ENCODE assay signal across 9 cellular contexts in genomic region chrX:30961387-30961786, GRCh38.
"Had no signal": no experiment of that assay in that cellular context is flagged by ENCODE, and none has a peak within 500 bp of the region (broad histone marks: within the 10 kb centered on the region; RNA-seq: fewer than 3 reads in every experiment).

No MANE protein-coding gene starts in this region.

- DNase-seq: H9, HCEC 1CT, IMR-90, KG1 had no signal

- H3K4me2 ChIP-seq: GM23338 had no signal

- H3K27ac ChIP-seq: HL-60 had no signal

- H3K4me3 ChIP-seq: GM23338, K562 had no signal

- H3K27ac Mint-ChIP-seq: GM23338, H9 had no signal

- ATAC-seq: GM23338, K562 had no signal

- H3K4me3 Mint-ChIP-seq: GM23338, H9 had no signal

- FAIRE-seq: H1, H54, K562 had no signal

- H2AFZ ChIP-seq: GM23338 had no signal

- H3K9me3 Mint-ChIP-seq: GM23338 had no signal

- H3K4me1 Mint-ChIP-seq: GM23338, H9 had no signal
